11 cellular contexts compared by ENCODE assay signal in genomic region chr2:174764281-174765063, GRCh38. TPM values are rescaled to one million over a fixed set of nuclear protein-coding genes. Genes with fewer than 3 reads are reported as not detected.
DNase-seq lines count a peak whose midpoint lies in the region; ATAC-seq, FAIRE-seq and TF ChIP-seq lines count a peak whose summit lies in the region.
"Had no signal": no experiment of that assay in that cellular context is flagged by ENCODE, and none has a peak within 500 bp of the region (broad histone marks: within the 10 kb centered on the region; RNA-seq: fewer than 3 reads in every experiment).

TSS of gene CHRNA1 (minus strand) at chr2:174764472. CDS start at chr2:174764394, 78 bp downstream.

- H3K4me1 ChIP-seq in GM12878 (ENCODE audit: control insufficient read depth, insufficient read depth, low read length) (peaks cover 5% of the 10 kb centered on the region), gastrocnemius medialis (peaks cover 35 to 45% of the 10 kb centered on the region in 2 donors)

- no peak for TF ChIP-seq RAD21 in GM12878 (IDR thresholded peaks at IDR 0.05; ENCODE audit: insufficient read depth, low read depth, low read length)

- no peak within 1 kb of the TSS for H3K27ac ChIP-seq in GM12878 (ENCODE audit: control insufficient read depth, insufficient read depth)
- peak within 1 kb of the TSS; percentile 78 to 91 (median 82) for H3K27ac ChIP-seq in gastrocnemius medialis

- H3K9ac ChIP-seq in GM12878 (ENCODE audit: control insufficient read depth, insufficient read depth, low read length), result no peak within 1 kb of the TSS

- no peaks in the 10 kb centered on the region for H3K27me3 ChIP-seq in GM12878 (replicated peaks in 1 of 2; ENCODE audit: control insufficient read depth in 2 of 2, insufficient read depth in 2 of 2, low read length in 1 of 2)
- H3K27me3 ChIP-seq in gastrocnemius medialis, result no peaks in the 10 kb centered on the region
- H3K27me3 ChIP-seq: MG63 had no signal

- H3K4me3 ChIP-seq in GM12878 (no peak within 1 kb of the TSS), gastrocnemius medialis (peak within 1 kb of the TSS; percentile 25 to 58 (median 48))
- H3K4me3 ChIP-seq: MG63 had no signal

- H3K36me3 ChIP-seq in GM12878 (ENCODE audit: control insufficient read depth in 2 of 2, insufficient read depth in 2 of 2, low read length in 1 of 2) (no peaks in the 10 kb centered on the region), gastrocnemius medialis (peaks cover 0 to 2% of the 10 kb centered on the region in 2 donors)
- H3K36me3 ChIP-seq: MG63 had no signal

- H3K9me3 ChIP-seq in GM12878 (replicated peaks; ENCODE audit: control insufficient read depth, insufficient read depth, low read length) (no peaks in the 10 kb centered on the region), gastrocnemius medialis (no peaks in the 10 kb centered on the region)
- H3K9me3 ChIP-seq: MG63 had no signal

- POLR2A ChIA-PET in GM12878 (lab: Charles Lee), result no interaction called here
- POLR2A ChIA-PET in HEK293T (lab: Yijun Ruan, JAX), result interaction anchor here (1.1 kb wide), 1 partner anchor 240 kb away, joined by 3 read pairs; no protein-coding TSS in a partner anchor

- TF ChIP-seq EP300 in GM12878 (IDR thresholded peaks at IDR 0.05; ENCODE audit: borderline replicate concordance in 1 of 2, control insufficient read depth in 1 of 2, low read depth in 2 of 2, low read length in 2 of 2), result peak in 1 of 2 experiments; percentile 43; a peak in 1 of 4 replicates

- no peaks in the 10 kb centered on the region for H4K20me1 ChIP-seq in GM12878 (ENCODE audit: control insufficient read depth, insufficient read depth)

- peak; percentile 25 to 31 for DNase-seq in NCI-H187 (lab: John Stamatoyannopoulos, UW)
- no peak for DNase-seq in NCI-H187 treated with DMSO at 0.1 percent for 48 hours (lab: John Stamatoyannopoulos, UW)
- DNase-seq in NCI-H146 (lab: John Stamatoyannopoulos, UW), result peak; percentile 64
- DNase-seq in GM12878 (ENCODE audit: low read depth, low spot score), result no peak
- peak; percentile 77 to 80 for DNase-seq in gastrocnemius medialis
- DNase-seq in HEK293T (ENCODE audit: extremely low spot score), result no peak
- DNase-seq in SIG-M5 treated with dmso at 0.1 percent for 504 hours (lab: John Stamatoyannopoulos, UW; ENCODE audit: unreplicated experiment), result no peak
- DNase-seq: ACHN, MG63 had no signal

- SMC1A ChIA-PET in GM12878 (lab: Charles Lee; ENCODE audit: uncharacterized antibody, unreplicated experiment), result interaction anchor here (1.0 to 2.0 kb wide), 6 partner anchors 12 to 221 kb away, joined by 3 to 9 read pairs (median 6); no protein-coding TSS in a partner anchor

- no peak within 1 kb of the TSS for H2AFZ ChIP-seq in GM12878 (ENCODE audit: control insufficient read depth, low read depth, low read length)

- intact Hi-C loops in GM12878 (cut with micrococcal nuclease; ENCODE audit: unreplicated experiment) (no loop called here), gastrocnemius medialis (cut with DNase I; ENCODE audit: low total_unique reads) (no loop called here)

- 53% methylated on average over 6 of the region's 6 CpGs for WGBS in GM12878 (ENCODE audit: insufficient coverage, insufficient replicate concordance, low lambda C conversion rate, missing lambda C conversion rate)

- no TSS peak for BruUV-seq in GM12878 (replicated peaks; lab: Mats Ljungman, UMichigan)

- in situ Hi-C loops in GM12878 (cut with MboI) (no loop called here), gastrocnemius medialis (cut with MboI; ENCODE audit: low sequenced_read_pairs in 4 of 4) (no loop called here)

- no peaks in the 10 kb centered on the region for H3K79me2 ChIP-seq in GM12878 (ENCODE audit: control insufficient read depth, insufficient read depth, low read length)

- CTCF ChIA-PET in GM12878 (lab: Yijun Ruan, JAX), result interaction anchor here (0.9 to 6.4 kb wide), 10 partner anchors 7 to 230 kb away, joined by 3 to 43 read pairs (median 6); no protein-coding TSS in a partner anchor
- CTCF ChIA-PET in HEK293T (lab: Yijun Ruan, JAX), result interaction anchor here (0.6 to 1.3 kb wide), 2 partner anchors 17 to 65 kb away, joined by 3 to 6 read pairs; no protein-coding TSS in a partner anchor

- no peak for TF ChIP-seq POLR2A in GM12878 (IDR thresholded peaks at IDR 0.05; ENCODE audit: low read depth, low read length)
- TF ChIP-seq POLR2A in gastrocnemius medialis (IDR thresholded peaks at IDR 0.05), result peak in 1 of 2 donors; percentile 80

- TF ChIP-seq CTCF in GM12878 (IDR thresholded peaks at IDR 0.05 in 2 of 3, conservative IDR thresholded peaks at IDR 0.05 in 1 of 3; ENCODE audit: control insufficient read depth in 2 of 3, extremely low read depth in 1 of 3, insufficient read depth in 1 of 3, low read depth in 3 of 3, low read length in 3 of 3) (no peak), gastrocnemius medialis (IDR thresholded peaks at IDR 0.05 in 4 of 5, conservative IDR thresholded peaks at IDR 0.05 in 1 of 5) (no peak)

- peak; percentile 78 for ATAC-seq in GM12878
- ATAC-seq in gastrocnemius medialis, result peak; percentile 73 to 82
- no peak for ATAC-seq in GM21825 (IDR thresholded peaks at IDR 0.05; ENCODE audit: unreplicated experiment)

- no peak within 1 kb of the TSS for H3K4me2 ChIP-seq in GM12878 (ENCODE audit: control insufficient read depth, insufficient read depth)

- RAD21 ChIA-PET in GM12878 (lab: Charles Lee; ENCODE audit: unreplicated experiment), result interaction anchor here (0.8 to 2.6 kb wide), 4 partner anchors 11 to 65 kb away, joined by 3 to 15 read pairs (median 4); no protein-coding TSS in a partner anchor

- no peak for FAIRE-seq in GM12878 (lab: Jason Lieb, UNC)

TF ChIP-seq in GM12878, 131 proteins besides CTCF, POLR2A, EP300 and RAD21 (continues in another document):
- TF ChIP-seq CREB1 (IDR thresholded peaks at IDR 0.05; ENCODE audit: low read depth) (no peak), ZNF622 (IDR thresholded peaks at IDR 0.05) (no peak), YY1 (IDR thresholded peaks at IDR 0.05; ENCODE audit: low read depth, low read length) (peak; percentile 25; the same call in 1 of the 2 replicates), RELB (IDR thresholded peaks at IDR 0.05; ENCODE audit: low read depth) (peak; percentile 32; the same call in 1 of the 2 replicates), IKZF2 (IDR thresholded peaks at IDR 0.05) (peak; percentile 52 to 73; a peak in 3 of 4 replicates)

TF ChIP-seq in HEK293T, 16 proteins besides CTCF, POLR2A, EP300 and RAD21:
- TF ChIP-seq PKNOX1 (IDR thresholded peaks at IDR 0.05) (no peak), NFRKB (IDR thresholded peaks at IDR 0.05) (no peak), FOXM1 (IDR thresholded peaks at IDR 0.05; ENCODE audit: borderline replicate concordance) (no peak), SUZ12 (IDR thresholded peaks at IDR 0.05) (no peak), BHLHE40 (IDR thresholded peaks at IDR 0.05; ENCODE audit: borderline replicate concordance) (no peak), ELF4 (IDR thresholded peaks at IDR 0.05) (no peak), FOXA1 (IDR thresholded peaks at IDR 0.05) (no peak)

RNA-seq across cellular contexts. Expression of gene CHRNA1, which starts in this region (rescaled TPM):
- not detected in 2 replicates for total RNA-seq in GM12878 (2013; cell fraction: nucleolus; rRNA removed)
- not detected in 2 replicates for total RNA-seq in GM12878 (2014; rRNA removed)
- total RNA-seq in GM12878 (2014; rRNA removed; fragmentation: Illumina TruSeq; extraction: Trizol), result not detected in 2 replicates
- total RNA-seq in GM12878 (2021), result not detected in 2 replicates
- polyA plus RNA-seq in GM12878 (2011; ENCODE audit: low read depth), result not detected
- 0.05 and 0.06 TPM in 2 replicates for polyA plus RNA-seq in GM12878 (2011; rRNA removed)
- polyA plus RNA-seq in GM12878 (2011; cell fraction: cytosol; rRNA removed), result 0.05 and 0.09 TPM in 2 replicates
- 0.07 TPM in 1 of 2 replicates, not detected in the other for polyA plus RNA-seq in GM12878 (2011; cell fraction: nucleus; rRNA removed)
- polyA plus RNA-seq in GM12878 (2012), result not detected in 2 replicates
- polyA plus RNA-seq in GM12878 (2014; fragmentation: Illumina TruSeq; extraction: Trizol), result not detected in 2 replicates
- polyA plus RNA-seq in GM12878 (2014; fragmentation: Nextera tagmentation; extraction: Ambion mirVana), result not detected
- polyA plus RNA-seq in GM12878 (2014; rRNA removed), result not detected in 2 replicates
- under 1 TPM in 1 of 2 experiments, not detected in 1; 0.14 TPM for polyA plus RNA-seq in GM12878 (2016; fragmentation: Nextera tagmentation; extraction: Ambion mirVana)
- 0.15 TPM in 1 of 2 replicates, not detected in the other for polyA minus RNA-seq in GM12878 (2011; rRNA and poly(A)+ RNA removed)
- not detected in 2 replicates for polyA minus RNA-seq in GM12878 (2011; cell fraction: cytosol; rRNA and poly(A)+ RNA removed)
- polyA minus RNA-seq in GM12878 (2011; cell fraction: nucleus; rRNA and poly(A)+ RNA removed), result 0.24 TPM in 1 of 2 replicates, not detected in the other
- total RNA-seq in gastrocnemius medialis, result 100 to 1,000 TPM in 2 of 4 donors, 10 to 100 TPM in 2; 84.6 to 306 (median 185) TPM
- polyA plus RNA-seq: neural cell had no signal

Comparison
In these comparisons a context has a peak if more than half of its experiments do, and no peak if none do; other contexts are left out.
1. RNA of gene CHRNA1 (total RNA-seq): 84.6 to 306 TPM in gastrocnemius medialis; not detected in GM12878; every median in the first group is over 10 times any median in the second.
2. DNase-seq: peak in NCI-H187 (2 of 2), NCI-H146 (single experiment) and gastrocnemius medialis (2 of 2); none in NCI-H187 treated with DMSO at 0.1 percent for 48 hours (single experiment), GM12878 (single experiment), HEK293T (single experiment) and SIG-M5 treated with dmso at 0.1 percent for 504 hours (single experiment).
3. Peak in ATAC-seq in GM12878; RNA of the gene not detected or under 1 TPM.